In the genomic region with DNA sequence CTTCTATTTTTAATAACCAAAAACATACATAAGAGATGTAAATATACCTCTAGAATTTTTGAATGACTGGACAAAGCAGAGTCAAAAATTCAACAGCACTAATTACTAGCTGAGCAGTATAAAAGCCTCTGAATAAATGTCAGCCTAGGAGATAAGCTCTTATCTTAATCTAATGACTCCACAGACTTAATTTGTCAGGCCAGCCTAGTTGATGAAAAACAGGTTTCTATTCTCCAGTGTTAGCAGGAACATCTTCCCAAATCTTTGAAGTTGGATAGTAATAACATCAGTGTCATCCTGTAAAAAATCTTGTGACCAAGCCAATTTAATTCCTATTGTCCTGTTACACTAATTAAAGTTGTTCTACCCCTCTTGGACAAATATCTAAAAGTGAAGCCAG, we compare ENCODE assay signal across 27 cellular contexts.
"Had no signal": no experiment of that assay in that cellular context is flagged by ENCODE, and none has a peak within 500 bp of the region (broad histone marks: within the 10 kb centered on the region; RNA-seq: fewer than 3 reads in every experiment).

No MANE protein-coding gene starts in this region.

- H3K36me3 Mint-ChIP-seq: activated CD4-positive, alpha-beta memory T cell treated with anti-CD3 and anti-CD28 coated beads for 36 hours had no signal

- ATAC-seq: left lung; naive thymus-derived CD4-positive, alpha-beta T cell; psoas muscle; T-helper 17 cell had no signal

- H3K36me3 ChIP-seq: esophagus muscularis mucosa, left lung, spleen, suprapubic skin, tibial artery had no signal

- H3K9me3 Mint-ChIP-seq: activated CD4-positive, alpha-beta memory T cell treated with anti-CD3 and anti-CD28 coated beads for 36 hours; activated CD4-positive, alpha-beta T cell treated with anti-CD3 and anti-CD28 coated beads, Interleukin-2, amount 10 ng/mL, durations not matched to agents 24 days and 14 days; activated naive CD4-positive, alpha-beta T cell treated with anti-CD3 and anti-CD28 coated beads for 36 hours; activated T-helper 1 cell treated with anti-CD3 and anti-CD28 coated beads, Interleukin-12 subunit alpha, Interleukin-12 subunit beta, Interleukin-2, Interleukin-4 antibody, amounts not matched to agents 30 ng/mL and 10 ng/mL and 1 ng/mL, durations not matched to agents 14 hours and 24 hours and 36 hours; central memory CD8-positive, alpha-beta T cell; dendritic cell treated with granulocyte-macrophage colony-stimulating factor and Interleukin-4, amounts not matched to agents 40 ng/mL and 50 ng/mL, for 4 days had no signal

- H3K9me3 ChIP-seq: esophagus muscularis mucosa, left lung, psoas muscle, spleen, suprapubic skin, tibial artery had no signal

- H3K4me1 ChIP-seq: left lung, parathyroid adenoma, psoas muscle, spleen, suprapubic skin had no signal

- H3K4me3 ChIP-seq: esophagus muscularis mucosa, left lung, psoas muscle, spleen, suprapubic skin, tibial artery had no signal

- H3K9ac ChIP-seq: parathyroid adenoma had no signal

- H2AFZ ChIP-seq: parathyroid adenoma had no signal

- H3K79me2 ChIP-seq: parathyroid adenoma had no signal

- H3K4me3 Mint-ChIP-seq: activated CD4-positive, alpha-beta memory T cell treated with anti-CD3 and anti-CD28 coated beads for 36 hours; activated CD4-positive, alpha-beta T cell treated with anti-CD3 and anti-CD28 coated beads, Interleukin-2, amount 10 ng/mL, durations not matched to agents 24 days and 14 days; activated naive CD4-positive, alpha-beta T cell treated with anti-CD3 and anti-CD28 coated beads for 36 hours; activated naive CD8-positive, alpha-beta T cell treated with anti-CD3 and anti-CD28 coated beads, Interleukin-2, amount 10 ng/mL, durations not matched to agents 7 days and 5 days; activated T-helper 1 cell treated with anti-CD3 and anti-CD28 coated beads, Interleukin-12 subunit alpha, Interleukin-12 subunit beta, Interleukin-2, Interleukin-4 antibody, amounts not matched to agents 30 ng/mL and 10 ng/mL and 1 ng/mL, durations not matched to agents 14 hours and 24 hours and 36 hours; central memory CD8-positive, alpha-beta T cell; dendritic cell treated with granulocyte-macrophage colony-stimulating factor and Interleukin-4, amounts not matched to agents 40 ng/mL and 50 ng/mL, for 4 days; naive thymus-derived CD4-positive, alpha-beta T cell; T-helper 17 cell had no signal

- DNase-seq: activated CD4-positive, alpha-beta memory T cell treated with anti-CD3 and anti-CD28 coated beads for 36 hours; activated CD4-positive, alpha-beta T cell treated with anti-CD3 and anti-CD28 coated beads, Interleukin-2, amount 10 ng/mL, durations not matched to agents 24 days and 14 days; activated CD4-positive, CD25-positive, alpha-beta regulatory T cell treated with anti-CD3 and anti-CD28 coated beads, Interleukin-2, amount 50 U/mL, for 72 hours; activated CD8-positive, alpha-beta memory T cell treated with anti-CD3 and anti-CD28 coated beads, Interleukin-2, amount 50 U/mL, for 4 hours; activated effector memory CD4-positive, alpha-beta T cell treated with anti-CD3 and anti-CD28 coated beads, Interleukin-2, amount 50 U/mL, for 16 hours; activated naive CD4-positive, alpha-beta T cell treated with anti-CD3 and anti-CD28 coated beads for 36 hours; activated naive CD8-positive, alpha-beta T cell treated with anti-CD3 and anti-CD28 coated beads, Interleukin-2, amount 10 ng/mL, durations not matched to agents 7 days and 5 days; activated T-cell treated with anti-CD3 and anti-CD28 coated beads, Interleukin-2, amount 50 U/mL, for 1 hour; amniotic stem cell; foreskin melanocyte; kidney glomerular epithelial cell; left lung; midbrain; naive thymus-derived CD4-positive, alpha-beta T cell; occipital lobe; psoas muscle; spleen; stimulated activated naive CD4-positive, alpha-beta T cell; T-helper 17 cell; T1000; tibial artery had no signal

- H3K27me3 ChIP-seq: esophagus muscularis mucosa, left lung, spleen, suprapubic skin, tibial artery had no signal

- H3K27ac ChIP-seq: esophagus muscularis mucosa, left lung, parathyroid adenoma, psoas muscle, spleen, suprapubic skin, tibial artery had no signal

- H3K4me1 Mint-ChIP-seq: activated CD4-positive, alpha-beta T cell treated with anti-CD3 and anti-CD28 coated beads, Interleukin-2, amount 10 ng/mL, durations not matched to agents 24 days and 14 days; central memory CD8-positive, alpha-beta T cell; T-helper 17 cell had no signal

- H3K27me3 Mint-ChIP-seq: activated CD4-positive, alpha-beta memory T cell treated with anti-CD3 and anti-CD28 coated beads for 36 hours; activated naive CD8-positive, alpha-beta T cell treated with anti-CD3 and anti-CD28 coated beads, Interleukin-2, amount 10 ng/mL, durations not matched to agents 7 days and 5 days; central memory CD8-positive, alpha-beta T cell; dendritic cell treated with granulocyte-macrophage colony-stimulating factor and Interleukin-4, amounts not matched to agents 40 ng/mL and 50 ng/mL, for 4 days; T-helper 17 cell had no signal

- H3K27ac Mint-ChIP-seq: activated CD4-positive, alpha-beta memory T cell treated with anti-CD3 and anti-CD28 coated beads for 36 hours; activated CD4-positive, alpha-beta T cell treated with anti-CD3 and anti-CD28 coated beads, Interleukin-2, amount 10 ng/mL, durations not matched to agents 24 days and 14 days; activated naive CD4-positive, alpha-beta T cell treated with anti-CD3 and anti-CD28 coated beads for 36 hours; activated naive CD8-positive, alpha-beta T cell treated with anti-CD3 and anti-CD28 coated beads, Interleukin-2, amount 10 ng/mL, durations not matched to agents 7 days and 5 days; activated T-helper 1 cell treated with anti-CD3 and anti-CD28 coated beads, Interleukin-12 subunit alpha, Interleukin-12 subunit beta, Interleukin-2, Interleukin-4 antibody, amounts not matched to agents 30 ng/mL and 10 ng/mL and 1 ng/mL, durations not matched to agents 14 hours and 24 hours and 36 hours; dendritic cell treated with granulocyte-macrophage colony-stimulating factor and Interleukin-4, amounts not matched to agents 40 ng/mL and 50 ng/mL, for 4 days; naive thymus-derived CD4-positive, alpha-beta T cell; T-helper 17 cell had no signal
